Comparison of ENCODE assay signal across 1 cellular context in genomic region chr1:100892554-100892953, GRCh38.
TF ChIP-seq lines count a peak whose summit lies in the region.

No MANE protein-coding gene starts in this region.

TF ChIP-seq in GM12878, 131 proteins besides CTCF, POLR2A, EP300 and RAD21:
- TF ChIP-seq USF1 (IDR thresholded peaks at IDR 0.05; ENCODE audit: borderline replicate concordance, extremely low read length, insufficient read depth, low read depth, low read length) (no peak), ETV6 (conservative IDR thresholded peaks at IDR 0.05 in 1 of 2, IDR thresholded peaks at IDR 0.05 in 1 of 2; ENCODE audit: borderline replicate concordance in 1 of 2, low read depth in 1 of 2) (no peak), CUX1 (IDR thresholded peaks at IDR 0.05; ENCODE audit: insufficient replicate concordance, low read depth, low read length) (no peak), PBX3 (IDR thresholded peaks at IDR 0.05; ENCODE audit: insufficient replicate concordance, low read depth, low read length) (no peak), USF2 (IDR thresholded peaks at IDR 0.05; ENCODE audit: borderline replicate concordance, low read depth, low read length) (no peak), DPF2 (IDR thresholded peaks at IDR 0.05) (no peak), RELA (IDR thresholded peaks at IDR 0.05; ENCODE audit: borderline replicate concordance, partially characterized antibody) (no peak), PAX8 (IDR thresholded peaks at IDR 0.05) (no peak), ZZZ3 (IDR thresholded peaks at IDR 0.05; ENCODE audit: control insufficient read depth, insufficient read length, low read depth) (no peak), E2F4 (IDR thresholded peaks at IDR 0.05; ENCODE audit: low read depth, low read length) (no peak), HDAC6 (IDR thresholded peaks at IDR 0.05; ENCODE audit: unreplicated experiment) (no peak), RB1 (IDR thresholded peaks at IDR 0.05; ENCODE audit: borderline replicate concordance) (no peak), GABPA (IDR thresholded peaks at IDR 0.05; ENCODE audit: low read depth) (no peak), ZBTB4 (CRISPR knock-in tag; IDR thresholded peaks at IDR 0.05) (no peak), ZNF687 (IDR thresholded peaks at IDR 0.05) (no peak), TCF3 (IDR thresholded peaks at IDR 0.05; ENCODE audit: borderline replicate concordance, insufficient read depth, low read depth, low read length) (no peak), CHD1 (IDR thresholded peaks at IDR 0.05; ENCODE audit: low read depth, low read length) (no peak), MEF2B (IDR thresholded peaks at IDR 0.05; ENCODE audit: partially characterized antibody, poor library complexity, severe bottlenecking) (no peak), CEBPZ (IDR thresholded peaks at IDR 0.05; ENCODE audit: low read depth, low read length) (no peak), HSF1 (IDR thresholded peaks at IDR 0.05; ENCODE audit: low read depth, low read length) (no peak)
